Comparison of ENCODE assay signal across 14 cellular contexts in the genomic region with DNA sequence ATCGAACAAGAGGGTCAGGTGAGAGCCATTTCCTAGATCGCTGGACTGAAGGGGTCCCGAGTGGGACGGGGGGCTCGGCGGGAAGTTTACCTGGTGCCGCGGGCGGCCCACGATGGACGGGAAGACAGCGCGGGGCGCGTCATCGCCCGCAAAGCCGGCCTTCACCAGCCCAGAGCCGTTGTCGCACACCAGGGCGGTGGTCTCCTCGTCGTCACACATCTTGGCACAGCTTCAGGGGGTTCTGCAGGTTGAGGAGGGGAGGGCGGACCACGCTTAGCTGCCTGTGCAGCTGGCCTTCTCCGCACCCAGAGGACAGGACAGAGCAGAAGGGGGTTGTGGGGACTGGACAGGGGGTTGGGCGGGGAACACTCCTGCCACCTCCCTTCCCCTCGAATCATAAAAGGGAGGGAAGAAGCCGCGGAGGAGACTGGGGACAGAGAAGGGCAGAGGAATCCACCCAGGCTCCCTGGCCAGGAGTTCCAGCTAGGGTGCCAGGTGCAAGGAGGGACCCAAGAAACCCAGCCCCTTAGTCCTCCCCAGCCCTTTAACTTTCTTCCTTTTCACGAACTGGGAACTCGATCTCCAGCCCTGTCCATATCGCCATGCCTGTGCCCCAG. TPM values are rescaled to one million over a fixed set of nuclear protein-coding genes. Genes with fewer than 3 reads are reported as not detected.
DNase-seq lines count a peak whose midpoint lies in the region; ATAC-seq, FAIRE-seq and TF ChIP-seq lines count a peak whose summit lies in the region.
"Had no signal": no experiment of that assay in that cellular context is flagged by ENCODE, and none has a peak within 500 bp of the region (broad histone marks: within the 10 kb centered on the region; RNA-seq: fewer than 3 reads in every experiment).

No MANE protein-coding gene starts in this region.

- TF ChIP-seq CTCF in HepG2 (CRISPR knock-in tag; IDR thresholded peaks at IDR 0.05) (no peak), right lobe of liver (IDR thresholded peaks at IDR 0.05) (no peak), glutamatergic neuron (IDR thresholded peaks at IDR 0.05; ENCODE audit: partially characterized antibody, unreplicated experiment) (no peak), neural progenitor cell (IDR thresholded peaks at IDR 0.05) (no peak)

- H3K36me3 Mint-ChIP-seq in glutamatergic neuron (ENCODE audit: unreplicated experiment) (peaks cover 10% of the 10 kb centered on the region), neural progenitor cell (no peaks in the 10 kb centered on the region)

- H3K36me3 ChIP-seq in HepG2 (replicated peaks in 1 of 2; ENCODE audit: control insufficient read depth in 1 of 2, insufficient read depth in 2 of 2, low read length in 2 of 2) = no peaks in the 10 kb centered on the region
- no peaks in the 10 kb centered on the region for H3K36me3 ChIP-seq in right lobe of liver
- no peaks in the 10 kb centered on the region for H3K36me3 ChIP-seq in neural progenitor cell
- H3K36me3 ChIP-seq in aorta (ENCODE audit: control insufficient read depth in 1 of 2, insufficient read depth in 2 of 2, low read length in 1 of 2) = peaks cover 3 to 4% of the 10 kb centered on the region in 2 donors

- H3K9me3 ChIP-seq in HepG2 (ENCODE audit: low read length) (no peaks in the 10 kb centered on the region), right lobe of liver (no peaks in the 10 kb centered on the region), neural progenitor cell (ENCODE audit: low read depth) (no peaks in the 10 kb centered on the region), aorta (ENCODE audit: control insufficient read depth, low read length) (no peaks in the 10 kb centered on the region)

- no peak for TF ChIP-seq RAD21 in HepG2 (CRISPR knock-in tag; IDR thresholded peaks at IDR 0.05)

- POLR2A ChIA-PET in HepG2 (lab: Yijun Ruan, JAX) = no interaction called here

- H3K27me3 ChIP-seq in HepG2 (ENCODE audit: control insufficient read depth in 1 of 2, insufficient read depth in 2 of 2, low read length in 2 of 2) = peaks cover 1 to 71% of the 10 kb centered on the region in 2 experiments; a peak in 4 of 5 replicates
- H3K27me3 ChIP-seq in right lobe of liver = peaks cover 0 to 15% of the 10 kb centered on the region in 2 donors
- H3K27me3 ChIP-seq in neural progenitor cell = peaks cover 32% of the 10 kb centered on the region
- no peaks in the 10 kb centered on the region for H3K27me3 ChIP-seq in aorta (ENCODE audit: control insufficient read depth in 1 of 2, insufficient read depth in 2 of 2, low read length in 1 of 2)

- no peak overlapping the region for H3K27ac ChIP-seq in HepG2 (ENCODE audit: extremely low read length, insufficient read depth, low read length)
- no peak overlapping the region for H3K27ac ChIP-seq in right lobe of liver
- H3K27ac ChIP-seq in neural progenitor cell = no peak overlapping the region
- peak overlapping the region; percentile 73 to 83 for H3K27ac ChIP-seq in aorta (ENCODE audit: low read depth in 1 of 2, low read length in 2 of 2)

- no peak for TF ChIP-seq EP300 in HepG2 (IDR thresholded peaks at IDR 0.05; ENCODE audit: low read depth in 2 of 2, low read length in 2 of 2)
- no peak for TF ChIP-seq EP300 in HepG2 (CRISPR knock-in tag; IDR thresholded peaks at IDR 0.05; ENCODE audit: borderline replicate concordance)

- H3K4me1 ChIP-seq in HepG2 (ENCODE audit: insufficient read depth, low read length) = 0 out of 2 replicates have a peak, but pooled peaks cover 5% of the 10 kb centered on the region
- H3K4me1 ChIP-seq in right lobe of liver = peaks cover 0 to 5% (median 0%) of the 10 kb centered on the region in 4 donors
- peaks cover 16% of the 10 kb centered on the region for H3K4me1 ChIP-seq in neural progenitor cell
- H3K4me1 ChIP-seq in aorta (ENCODE audit: control insufficient read depth in 1 of 2, insufficient read depth in 2 of 2, low read length in 2 of 2) = peaks cover 0 to 11% of the 10 kb centered on the region in 2 donors

- ATAC-seq in HepG2 = no peak; the same call in 2 of the 3 replicates
- ATAC-seq in right lobe of liver = no peak
- peak; percentile 27 for ATAC-seq in aorta (ENCODE audit: low FRiP score)
- ATAC-seq in GM19351 (IDR thresholded peaks at IDR 0.05; ENCODE audit: unreplicated experiment) = no peak
- ATAC-seq: HCT116 had no signal

- BruUV-seq in HepG2 (replicated peaks; lab: Mats Ljungman, UMichigan) = no TSS peak

- H3K4me2 ChIP-seq in HepG2 (ENCODE audit: low read depth, low read length) = 0 out of 2 replicates have a peak overlapping the region, but pooled peaks have one; percentile 24
- H3K4me2 ChIP-seq in neural progenitor cell = peak overlapping the region; percentile 74

- no peak for FAIRE-seq in HepG2 (lab: Jason Lieb, UNC)

- peaks cover 12% of the 10 kb centered on the region for H3K27me3 Mint-ChIP-seq in glutamatergic neuron (ENCODE audit: unreplicated experiment)
- H3K27me3 Mint-ChIP-seq in neural progenitor cell (ENCODE audit: insufficient read depth, low read depth) = peaks cover 15% of the 10 kb centered on the region

- H2AFZ ChIP-seq in HepG2 (ENCODE audit: low read length) (no peak overlapping the region), neural progenitor cell (replicated peaks) (peak overlapping the region; percentile 97)

- CTCF ChIA-PET in HepG2 (lab: Yijun Ruan, JAX; ENCODE audit: low intra/inter-chr PET ratio, low total read pairs) = no interaction called here

- H3K27ac Mint-ChIP-seq in glutamatergic neuron (ENCODE audit: unreplicated experiment) (no peak overlapping the region), neural progenitor cell (no peak overlapping the region)

- H3K4me3 Mint-ChIP-seq in glutamatergic neuron (ENCODE audit: unreplicated experiment) (peak overlapping the region; percentile 17), neural progenitor cell (peak overlapping the region; percentile 70)

- H3K79me2 ChIP-seq in HepG2 (ENCODE audit: insufficient read depth, low read length) (no peaks in the 10 kb centered on the region), neural progenitor cell (ENCODE audit: low read depth) (no peaks in the 10 kb centered on the region)

- WGBS in HepG2 (ENCODE audit: low lambda C conversion rate) = 37% methylated on average over 19 of the region's 33 CpGs
- 6% methylated on average over 12 of the region's 33 CpGs for WGBS in right lobe of liver (ENCODE audit: insufficient coverage, low coverage, low lambda C conversion rate, missing lambda C conversion rate)
- WGBS in aorta, 2 donors = 29 to 37% methylated on average over 31 to 33 of the region's 33 CpGs

- no peak overlapping the region for H3K9ac ChIP-seq in HepG2 (ENCODE audit: insufficient read depth, low read depth, low read length)
- no peak overlapping the region for H3K9ac ChIP-seq in neural progenitor cell

- H3F3A ChIP-seq in neural progenitor cell (ENCODE audit: low read depth) = no peaks in the 10 kb centered on the region

- TF ChIP-seq POLR2A in HepG2 (IDR thresholded peaks at IDR 0.05; ENCODE audit: insufficient read depth in 1 of 2, low read depth in 2 of 2, low read length in 2 of 2) = no peak
- TF ChIP-seq POLR2A in right lobe of liver (IDR thresholded peaks at IDR 0.05) = no peak

- in situ Hi-C loops in HepG2 (cut with HindIII; ENCODE audit: extremely low pct_ligation_motif_present, low pct_unique_long_range_greater_than_20kb) = no loop called here

- DNase-seq in HepG2 (ENCODE audit: low spot score) (no peak), right lobe of liver (no peak), glutamatergic neuron (no peak), neural progenitor cell (ENCODE audit: low spot score) (no peak), aorta (peak; percentile 49 to 69), NCI-H69 (lab: John Stamatoyannopoulos, UW) (no peak)
- DNase-seq in stimulated activated CD4-positive, alpha-beta T cell treated with anti-CD3 and anti-CD28 coated beads, Interleukin-4, amount 100 ng/mL, for 24 hours = no peak
- DNase-seq: KBM-7, NCI-H2029 treated with DMSO at 0.1 percent for 48 hours had no signal

- no peaks in the 10 kb centered on the region for H4K20me1 ChIP-seq in HepG2 (ENCODE audit: insufficient read depth, low read length)
- H4K20me1 ChIP-seq in neural progenitor cell (ENCODE audit: low read depth) = no peaks in the 10 kb centered on the region

- H3K4me1 Mint-ChIP-seq in glutamatergic neuron (ENCODE audit: low read depth, unreplicated experiment) (peaks cover 28% of the 10 kb centered on the region), neural progenitor cell (peaks cover 7% of the 10 kb centered on the region)

- H3K4me3 ChIP-seq in HepG2 (replicated peaks in 1 of 3; ENCODE audit: insufficient read depth in 1 of 3, low read depth in 2 of 3, low read length in 3 of 3) (no peak overlapping the region; a peak in 1 of 6 replicates), right lobe of liver (no peak overlapping the region), neural progenitor cell (peak overlapping the region; percentile 40), aorta (ENCODE audit: low read length in 2 of 2) (peak overlapping the region; percentile 24 to 72)

- intact Hi-C loops in HepG2 (cut with micrococcal nuclease; ENCODE audit: unreplicated experiment) (no loop called here), right lobe of liver (cut with DNase I) (no loop called here), aorta (cut with DNase I) (loop anchor here (5.0 kb wide), 5 partner anchors 48 to 108 kb away; no protein-coding TSS in a partner anchor)

- H3K9me3 Mint-ChIP-seq in glutamatergic neuron (ENCODE audit: unreplicated experiment) = peaks cover 12% of the 10 kb centered on the region
- no peaks in the 10 kb centered on the region for H3K9me3 Mint-ChIP-seq in neural progenitor cell

RNA-seq across cellular contexts. Expression of gene ACTC1, which starts 0.7 kb away (rescaled TPM):
- total RNA-seq in HepG2 (2016; rRNA removed; fragmentation: Illumina TruSeq; extraction: Trizol) (not detected in 2 replicates), right lobe of liver (1 to 10 TPM in 1 of 6 experiments, under 1 TPM in 2, not detected in 3; 0.29 to 1.4 (median 0.93) TPM), glutamatergic neuron (ENCODE audit: unreplicated experiment) (19.6 TPM), neural progenitor cell (ENCODE audit: low replicate concordance) (3.8 and 3.9 TPM in 2 replicates), aorta (1,000 to 10,000 TPM in 1 of 2 donors, 100 to 1,000 TPM in 1; 107 to 2,067 TPM)
- not detected in 2 replicates for total RNA-seq in HepG2 (2016; cell fraction: cytosol; rRNA removed; fragmentation: Illumina TruSeq; extraction: Trizol; ENCODE audit: low read depth)
- not detected in 2 replicates for total RNA-seq in HepG2 (2016; cell fraction: insoluble cytoplasmic fraction; rRNA removed; fragmentation: Illumina TruSeq; extraction: Trizol)
- total RNA-seq in HepG2 (2016; cell fraction: membrane; rRNA removed; fragmentation: Illumina TruSeq; extraction: Trizol) = not detected in 2 replicates
- not detected in 2 replicates for total RNA-seq in HepG2 (2016; cell fraction: nucleus; rRNA removed; fragmentation: Illumina TruSeq; extraction: Trizol)
- polyA plus RNA-seq in HepG2 (2011; rRNA removed) (not detected in 2 replicates), aorta (10 to 100 TPM; 28.6 to 35.8 TPM)
- not detected in 2 replicates for polyA plus RNA-seq in HepG2 (2011; cell fraction: cytosol; rRNA removed)
- polyA plus RNA-seq in HepG2 (2011; cell fraction: nucleus; rRNA removed) = not detected in 2 replicates
- not detected in 2 replicates for polyA plus RNA-seq in HepG2 (2012)
- 0.07 TPM in 1 of 2 replicates, not detected in the other for polyA plus RNA-seq in HepG2 (2016; cell fraction: cytosol; fragmentation: Illumina TruSeq; extraction: Trizol; ENCODE audit: low read depth)
- not detected in 2 replicates for polyA plus RNA-seq in HepG2 (2016; cell fraction: insoluble cytoplasmic fraction; fragmentation: Illumina TruSeq; extraction: Trizol; ENCODE audit: low read depth)
- not detected in 2 replicates for polyA plus RNA-seq in HepG2 (2016; cell fraction: membrane; fragmentation: Illumina TruSeq; extraction: Trizol; ENCODE audit: low read depth)
- polyA plus RNA-seq in HepG2 (2016; cell fraction: nucleus; fragmentation: Illumina TruSeq; extraction: Trizol; ENCODE audit: insufficient read depth, low read depth) = not detected in 2 replicates
- polyA minus RNA-seq in HepG2 (2011; rRNA and poly(A)+ RNA removed; ENCODE audit: low replicate concordance) = 13.7 TPM in 1 of 2 replicates, not detected in the other
- 0.40 TPM in 1 of 2 replicates, not detected in the other for polyA minus RNA-seq in HepG2 (2011; cell fraction: cytosol; rRNA and poly(A)+ RNA removed)
- polyA minus RNA-seq in HepG2 (2011; cell fraction: nucleus; rRNA and poly(A)+ RNA removed) = not detected in 2 replicates
- total RNA-seq: T-helper 1 cell treated with Interleukin-12 subunit alpha and Interleukin-12 subunit beta and Interleukin-4 antibody, amounts not matched to agents 30 ng/mL and 1 ng/mL, for 36 hours had no signal

RNA-seq across cellular contexts. Expression of gene GJD2, which starts 39.9 kb away (rescaled TPM):
- total RNA-seq in HepG2 (2016; rRNA removed; fragmentation: Illumina TruSeq; extraction: Trizol) (not detected in 2 replicates), right lobe of liver (not detected), glutamatergic neuron (ENCODE audit: unreplicated experiment) (3.3 TPM), neural progenitor cell (ENCODE audit: low replicate concordance) (not detected in 2 replicates), aorta (under 1 TPM in 1 of 2 donors, not detected in 1; 0.13 TPM)
- not detected in 2 replicates for total RNA-seq in HepG2 (2016; cell fraction: cytosol; rRNA removed; fragmentation: Illumina TruSeq; extraction: Trizol; ENCODE audit: low read depth)
- not detected in 2 replicates for total RNA-seq in HepG2 (2016; cell fraction: insoluble cytoplasmic fraction; rRNA removed; fragmentation: Illumina TruSeq; extraction: Trizol)
- not detected in 2 replicates for total RNA-seq in HepG2 (2016; cell fraction: membrane; rRNA removed; fragmentation: Illumina TruSeq; extraction: Trizol)
- not detected in 2 replicates for total RNA-seq in HepG2 (2016; cell fraction: nucleus; rRNA removed; fragmentation: Illumina TruSeq; extraction: Trizol)
- polyA plus RNA-seq in HepG2 (2011; rRNA removed) (not detected in 2 replicates), aorta (not detected)
- not detected in 2 replicates for polyA plus RNA-seq in HepG2 (2011; cell fraction: cytosol; rRNA removed)
- not detected in 2 replicates for polyA plus RNA-seq in HepG2 (2011; cell fraction: nucleus; rRNA removed)
- not detected in 2 replicates for polyA plus RNA-seq in HepG2 (2012)
- not detected in 2 replicates for polyA plus RNA-seq in HepG2 (2016; cell fraction: cytosol; fragmentation: Illumina TruSeq; extraction: Trizol; ENCODE audit: low read depth)
- polyA plus RNA-seq in HepG2 (2016; cell fraction: insoluble cytoplasmic fraction; fragmentation: Illumina TruSeq; extraction: Trizol; ENCODE audit: low read depth) = not detected in 2 replicates
- not detected in 2 replicates for polyA plus RNA-seq in HepG2 (2016; cell fraction: membrane; fragmentation: Illumina TruSeq; extraction: Trizol; ENCODE audit: low read depth)
- polyA plus RNA-seq in HepG2 (2016; cell fraction: nucleus; fragmentation: Illumina TruSeq; extraction: Trizol; ENCODE audit: insufficient read depth, low read depth) = not detected in 2 replicates
- not detected in 2 replicates for polyA minus RNA-seq in HepG2 (2011; rRNA and poly(A)+ RNA removed; ENCODE audit: low replicate concordance)
- polyA minus RNA-seq in HepG2 (2011; cell fraction: cytosol; rRNA and poly(A)+ RNA removed) = not detected in 2 replicates
- not detected in 2 replicates for polyA minus RNA-seq in HepG2 (2011; cell fraction: nucleus; rRNA and poly(A)+ RNA removed)
- total RNA-seq: lower leg skin; T-helper 1 cell treated with Interleukin-12 subunit alpha and Interleukin-12 subunit beta and Interleukin-4 antibody, amounts not matched to agents 30 ng/mL and 1 ng/mL, for 36 hours had no signal
- polyA plus RNA-seq: urinary bladder had no signal

Comparison
In these comparisons a context has a peak if more than half of its experiments do, and no peak if none do; other contexts are left out.
1. DNase-seq: peak in aorta (2 of 2); none in HepG2 (single experiment), right lobe of liver (0 of 3), glutamatergic neuron (single experiment), neural progenitor cell (single experiment), NCI-H69 (single experiment) and stimulated activated CD4-positive, alpha-beta T cell treated with anti-CD3 and anti-CD28 coated beads, Interleukin-4, amount 100 ng/mL, for 24 hours (single experiment).
2. H3K27ac ChIP-seq: peak in aorta (2 of 2); none in HepG2 (single experiment), right lobe of liver (0 of 3) and neural progenitor cell (single experiment).
3. H3K4me3 ChIP-seq: peak in neural progenitor cell (single experiment) and aorta (2 of 2); none in HepG2 (0 of 3) and right lobe of liver (0 of 3).
4. intact Hi-C loops: an anchor here in aorta (5.0 kb wide); none called in HepG2 and right lobe of liver.